In the genomic region with DNA sequence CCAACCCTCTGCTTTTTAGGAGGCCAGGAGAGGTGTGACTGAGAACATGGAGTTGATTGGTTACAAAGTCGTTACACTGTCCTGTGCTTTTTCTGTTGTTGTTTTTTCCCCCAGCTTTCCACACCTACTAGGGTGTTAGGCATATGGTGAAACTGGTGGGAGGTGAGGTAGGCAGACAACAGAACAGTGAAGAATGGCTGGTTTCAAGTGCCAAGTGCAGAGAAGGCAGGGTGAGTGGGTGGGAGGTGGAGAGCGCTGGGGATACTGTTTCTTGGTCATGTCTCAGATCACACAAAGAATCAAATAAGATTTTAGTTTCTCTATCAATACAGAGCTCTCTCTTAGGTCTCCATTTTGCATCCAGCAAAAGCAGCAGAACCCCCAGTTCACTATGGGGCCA, we compare ENCODE assay signal across 8 cellular contexts. TPM values are rescaled to one million over a fixed set of nuclear protein-coding genes. Genes with fewer than 3 reads are reported as not detected.
DNase-seq lines count a peak whose midpoint lies in the region; ATAC-seq and TF ChIP-seq lines count a peak whose summit lies in the region.

No MANE protein-coding gene starts in this region.

- no peaks in the 10 kb centered on the region for H3F3A ChIP-seq in Loucy (ENCODE audit: low read depth)

- peaks cover 2% of the 10 kb centered on the region for H3K79me1 ChIP-seq in mesendoderm (ENCODE audit: low read length)

- H3K9me2 ChIP-seq in Loucy (replicated peaks; ENCODE audit: low read depth, low read length): no peaks in the 10 kb centered on the region

- H2AFZ ChIP-seq in Loucy (ENCODE audit: low read length): no peak overlapping the region

- H4K5ac ChIP-seq in mesendoderm (ENCODE audit: low read length): no peak overlapping the region

- peaks cover 31% of the 10 kb centered on the region for H3K79me2 ChIP-seq in Loucy (ENCODE audit: insufficient read depth, low read length)
- H3K79me2 ChIP-seq in mesendoderm (ENCODE audit: control insufficient read depth, insufficient read depth, low read length): peaks cover 23% of the 10 kb centered on the region

- DNase-seq in activated naive CD4-positive, alpha-beta T cell treated with anti-CD3 and anti-CD28 coated beads, Interleukin-2, amount 50 U/mL, for 16 hours: peak; percentile 57
- DNase-seq in mesendoderm (peak; percentile 70), NCI-H187 treated with DMSO at 0.1 percent for 48 hours (lab: John Stamatoyannopoulos, UW) (no peak), NCI-H526 (lab: John Stamatoyannopoulos, UW) (no peak)
- peak; percentile 9 to 44 for DNase-seq in stimulated activated CD8-positive, alpha-beta memory T cell treated with anti-CD3 and anti-CD28 coated beads, Interleukin-15, amount 100 ng/mL, for 48 hours (ENCODE audit: low read depth in 2 of 2)

- no peak overlapping the region for H2AK5ac ChIP-seq in mesendoderm (ENCODE audit: low read length)

- no peak overlapping the region for H3K4me3 ChIP-seq in Loucy (ENCODE audit: low read length, poor library complexity, severe bottlenecking)
- H3K4me3 ChIP-seq in mesendoderm (ENCODE audit: low read length): no peak overlapping the region

- H3K9ac ChIP-seq in Loucy (ENCODE audit: low read depth, low read length, poor library complexity, severe bottlenecking) (peak overlapping the region; percentile 72), mesendoderm (ENCODE audit: low read length) (no peak overlapping the region)

- H3K36me3 ChIP-seq in Loucy (ENCODE audit: insufficient read depth, low read length) (no peaks in the 10 kb centered on the region), mesendoderm (ENCODE audit: control insufficient read depth, insufficient read depth, low read length) (no peaks in the 10 kb centered on the region)

- no peak overlapping the region for H2BK5ac ChIP-seq in mesendoderm (ENCODE audit: low read length)

- no peak overlapping the region for H2BK15ac ChIP-seq in mesendoderm (replicated peaks; ENCODE audit: low read depth)

- H3K23ac ChIP-seq in mesendoderm (ENCODE audit: low read length): no peak overlapping the region

- no peaks in the 10 kb centered on the region for H3K27me3 ChIP-seq in Loucy (ENCODE audit: insufficient read depth, low read length, poor library complexity, severe bottlenecking)
- H3K27me3 ChIP-seq in mesendoderm (ENCODE audit: insufficient read depth, low read length, poor library complexity): no peaks in the 10 kb centered on the region

- WGBS in mesendoderm (ENCODE audit: extremely low coverage, insufficient coverage, low lambda C conversion rate): no CpG with 5 or more reads among the region's 2 CpGs

- H3K4me1 ChIP-seq in Loucy (ENCODE audit: insufficient read depth, low read length, poor library complexity, severe bottlenecking) (peaks cover 31% of the 10 kb centered on the region), mesendoderm (ENCODE audit: control insufficient read depth, low read depth, low read length) (peaks cover 13% of the 10 kb centered on the region)

- H4K20me1 ChIP-seq in Loucy (ENCODE audit: insufficient read depth, low read length, poor library complexity, severe bottlenecking): peaks cover 19% of the 10 kb centered on the region

- no peak for TF ChIP-seq CTCF in Loucy (conservative IDR thresholded peaks at IDR 0.05; ENCODE audit: low read length)

- no peaks in the 10 kb centered on the region for H3K9me3 ChIP-seq in Loucy (ENCODE audit: insufficient read depth, low read depth, low read length)

- H3K18ac ChIP-seq in mesendoderm (ENCODE audit: low read length): no peak overlapping the region

- no peak overlapping the region for H3K4ac ChIP-seq in mesendoderm (ENCODE audit: low read depth, low read length)

- no peak overlapping the region for H2BK120ac ChIP-seq in mesendoderm (ENCODE audit: low read depth, low read length)

- H4K8ac ChIP-seq in mesendoderm (ENCODE audit: low read depth, low read length): no peak overlapping the region

- ATAC-seq in GM18861 (IDR thresholded peaks at IDR 0.05; ENCODE audit: unreplicated experiment) (no peak), HG02571 (IDR thresholded peaks at IDR 0.05; ENCODE audit: unreplicated experiment) (no peak)

- H3K4me2 ChIP-seq in Loucy (ENCODE audit: low read depth, low read length, poor library complexity, severe bottlenecking) (peak overlapping the region; percentile 88), mesendoderm (ENCODE audit: low read length) (no peak overlapping the region)

- H3K27ac ChIP-seq in mesendoderm (ENCODE audit: low read depth, low read length): no peak overlapping the region

- H3K56ac ChIP-seq in mesendoderm (ENCODE audit: low read length): peak overlapping the region; percentile 45

RNA-seq across cellular contexts. Expression of a gene that starts 2.2 kb away (rescaled TPM):
- 107 TPM for polyA plus RNA-seq in mesendoderm (2013, experiment 1 of 2)
- 104 TPM for polyA plus RNA-seq in mesendoderm (2013, experiment 2 of 2)

RNA-seq across cellular contexts. Expression of a gene that starts 45.7 kb away (rescaled TPM):
- polyA plus RNA-seq in mesendoderm (2013, experiment 1 of 2): 8.7 TPM
- 9.0 TPM for polyA plus RNA-seq in mesendoderm (2013, experiment 2 of 2)

Comparison
In these comparisons a context has a peak if more than half of its experiments do, and no peak if none do; other contexts are left out.
1. DNase-seq: peak in activated naive CD4-positive, alpha-beta T cell treated with anti-CD3 and anti-CD28 coated beads, Interleukin-2, amount 50 U/mL, for 16 hours (single experiment), mesendoderm (single experiment) and stimulated activated CD8-positive, alpha-beta memory T cell treated with anti-CD3 and anti-CD28 coated beads, Interleukin-15, amount 100 ng/mL, for 48 hours (2 of 2); none in NCI-H187 treated with DMSO at 0.1 percent for 48 hours (single experiment) and NCI-H526 (0 of 2).